In genomic region chr5:9919306-9920030, GRCh38 we compare ENCODE assay signal across 23 cellular contexts.
DNase-seq lines count a peak whose midpoint lies in the region; ATAC-seq and TF ChIP-seq lines count a peak whose summit lies in the region.
"Had no signal": no experiment of that assay in that cellular context is flagged by ENCODE, and none has a peak within 500 bp of the region (broad histone marks: within the 10 kb centered on the region; RNA-seq: fewer than 3 reads in every experiment).

No MANE protein-coding gene starts in this region.

- DNase-seq in astrocyte of the spinal cord (ENCODE audit: low read depth, low spot score): peak; percentile 56
- peak; percentile 58 for DNase-seq in fibroblast of peridontal ligament (ENCODE audit: extremely low read depth)
- DNase-seq in osteoblast (ENCODE audit: insufficient read length, low spot score, missing footprints): no peak
- no peak for DNase-seq in mucosa of gallbladder (ENCODE audit: low spot score)
- no peak for DNase-seq in T-helper 2 cell
- DNase-seq: CD8-positive, alpha-beta T cell; DMS 273 treated with DMSO at 0.1 percent for 48 hours; DMS79; GF-D8; Karpas-422; NCI-H1092 treated with DMSO at 0.1 percent for 48 hours; NCI-H1436; NCI-H187 treated with DMSO at 0.1 percent for 48 hours; NCI-H446; NCI-H526; PC-9; SJCRH30 had no signal

- H4K20me1 ChIP-seq in osteoblast (ENCODE audit: insufficient read depth, low read length): no peaks in the 10 kb centered on the region

- peak overlapping the region; percentile 61 for H2AFZ ChIP-seq in osteoblast (ENCODE audit: low read length)
- H2AFZ ChIP-seq: PC-9 had no signal

- H3K9me3 ChIP-seq in osteoblast (ENCODE audit: low read depth, low read length): no peaks in the 10 kb centered on the region
- H3K9me3 ChIP-seq: SJCRH30 had no signal

- H3K36me3 ChIP-seq in osteoblast (ENCODE audit: insufficient read depth, low read length): no peaks in the 10 kb centered on the region
- H3K36me3 ChIP-seq: SJCRH30 had no signal

- H3K4me3 ChIP-seq in astrocyte of the spinal cord (ENCODE audit: low read depth, low read length) (no peak overlapping the region), osteoblast (ENCODE audit: insufficient read depth, low read length) (no peak overlapping the region)
- H3K4me3 ChIP-seq: PC-9, SJCRH30 had no signal

- no peak for ATAC-seq in HG03159 (IDR thresholded peaks at IDR 0.05; ENCODE audit: unreplicated experiment)
- ATAC-seq in GM21526 (IDR thresholded peaks at IDR 0.05; ENCODE audit: low FRiP score, unreplicated experiment): no peak
- ATAC-seq: CD8-positive, alpha-beta T cell; HCT116; Right ventricle myocardium inferior; SK-N-SH treated with all-trans-retinoic acid at 6 μM for 48 hours had no signal

- no peak for TF ChIP-seq CTCF in astrocyte of the spinal cord (IDR thresholded peaks at IDR 0.05; ENCODE audit: low read depth, low read length)
- TF ChIP-seq CTCF in osteoblast (IDR thresholded peaks at IDR 0.05; ENCODE audit: extremely low read depth, low read depth, low read length): no peak

- in situ Hi-C loops in astrocyte of the spinal cord (cut with HindIII; ENCODE audit: low sequenced_read_pairs): no loop called here

- no peaks in the 10 kb centered on the region for H3K27me3 ChIP-seq in osteoblast (ENCODE audit: insufficient read depth, low read length)
- H3K27me3 ChIP-seq: SJCRH30 had no signal

- H3K4me2 ChIP-seq in osteoblast (ENCODE audit: insufficient read depth, low read length): no peak overlapping the region
- H3K4me2 ChIP-seq: PC-9 had no signal

- no peak overlapping the region for H3K27ac ChIP-seq in osteoblast (ENCODE audit: low read depth, low read length)
- H3K27ac ChIP-seq: C4-2B, PC-9, SJCRH30 had no signal

- peaks cover 5% of the 10 kb centered on the region for H3K4me1 ChIP-seq in osteoblast (ENCODE audit: insufficient read depth, low read length)
- H3K4me1 ChIP-seq: SJCRH30 had no signal

- no peaks in the 10 kb centered on the region for H3K79me2 ChIP-seq in osteoblast (ENCODE audit: insufficient read depth, low read length)

Comparison
In these comparisons a context has a peak if more than half of its experiments do, and no peak if none do; other contexts are left out.
1. DNase-seq: peak in astrocyte of the spinal cord (single experiment) and fibroblast of peridontal ligament (single experiment); none in osteoblast (single experiment), mucosa of gallbladder (single experiment) and T-helper 2 cell (0 of 5).